ENCODE assay signal across 9 cellular contexts in genomic region chrX:47568656-47569295, GRCh38. TPM values are rescaled to one million over a fixed set of nuclear protein-coding genes. Genes with fewer than 3 reads are reported as not detected.
A peak's percentile ranks its signal among the peaks of the same experiment; 100 is the strongest.
DNase-seq lines count a peak whose midpoint lies in the region; ATAC-seq, FAIRE-seq and TF ChIP-seq lines count a peak whose summit lies in the region.
"Had no signal": no experiment of that assay in that cellular context is flagged by ENCODE, and none has a peak within 500 bp of the region (broad histone marks: within the 10 kb centered on the region; RNA-seq: fewer than 3 reads in every experiment).

No MANE protein-coding gene starts in this region.

- peaks cover 5% of the 10 kb centered on the region for H3K79me2 ChIP-seq in endothelial cell of umbilical vein (ENCODE audit: control insufficient read depth, insufficient read depth, low read length)

- TF ChIP-seq POLR2A in endothelial cell of umbilical vein (IDR thresholded peaks at IDR 0.05; ENCODE audit: low read depth, low read length), result no peak

- no peaks in the 10 kb centered on the region for H4K20me1 ChIP-seq in endothelial cell of umbilical vein (replicated peaks; ENCODE audit: control insufficient read depth, extremely low read depth, insufficient read depth, low read length)

- no peak overlapping the region for H3K4me3 ChIP-seq in endothelial cell of umbilical vein (replicated peaks in 1 of 3; ENCODE audit: insufficient read depth in 1 of 3, low read depth in 1 of 3, low read length in 3 of 3)

- no peaks in the 10 kb centered on the region for H3K9me3 ChIP-seq in endothelial cell of umbilical vein (replicated peaks; ENCODE audit: control insufficient read depth, insufficient read depth, low read length)

- intact Hi-C loops in endothelial cell of umbilical vein (cut with micrococcal nuclease), result no loop called here

- H2AFZ ChIP-seq in endothelial cell of umbilical vein (ENCODE audit: low read depth, low read length), result no peak overlapping the region

- H3K4me1 Mint-ChIP-seq in stimulated activated memory B cell treated with anti-CD40 and anti-IgM and Interleukin-4, amounts not matched to agents 10 μg/mL and 1 μg/mL and 100 μg/mL, for 72 hours, result peaks cover 41% of the 10 kb centered on the region

- H3K4me3 Mint-ChIP-seq in stimulated activated memory B cell treated with anti-CD40 and anti-IgM and Interleukin-4, amounts not matched to agents 10 μg/mL and 1 μg/mL and 100 μg/mL, for 72 hours, result no peak overlapping the region

- no peaks in the 10 kb centered on the region for H3K9me1 ChIP-seq in endothelial cell of umbilical vein (replicated peaks; ENCODE audit: control insufficient read depth, extremely low read depth, insufficient read depth, low read length)

- H3K36me3 Mint-ChIP-seq in stimulated activated memory B cell treated with anti-CD40 and anti-IgM and Interleukin-4, amounts not matched to agents 10 μg/mL and 1 μg/mL and 100 μg/mL, for 72 hours, result peaks cover 73% of the 10 kb centered on the region

- H3K36me3 ChIP-seq in endothelial cell of umbilical vein (ENCODE audit: control insufficient read depth in 2 of 2, extremely low read depth in 1 of 2, insufficient read depth in 2 of 2, low read length in 2 of 2), result peaks cover 0 to 6% of the 10 kb centered on the region in 2 experiments

- CTCF ChIA-PET in endothelial cell of umbilical vein (lab: Charles Lee), result interaction anchor here (1.7 to 2.0 kb wide), 2 partner anchors 11 to 12 kb away, joined by 4 read pairs; no protein-coding TSS in a partner anchor

- no peak overlapping the region for H3K9ac ChIP-seq in endothelial cell of umbilical vein (replicated peaks; ENCODE audit: extremely low read depth, insufficient read depth, low read length)

- H3K9me3 Mint-ChIP-seq in stimulated activated memory B cell treated with anti-CD40 and anti-IgM and Interleukin-4, amounts not matched to agents 10 μg/mL and 1 μg/mL and 100 μg/mL, for 72 hours, result no peaks in the 10 kb centered on the region

- peak; percentile 21 to 39 for TF ChIP-seq CTCF in endothelial cell of umbilical vein (IDR thresholded peaks at IDR 0.05; ENCODE audit: extremely low read depth in 1 of 2, insufficient read depth in 1 of 2, low read depth in 1 of 2, low read length in 2 of 2)

- peak; percentile 24 for FAIRE-seq in endothelial cell of umbilical vein (lab: Jason Lieb, UNC)

- H3K4me2 ChIP-seq in endothelial cell of umbilical vein (ENCODE audit: insufficient read depth, low read length), result no peak overlapping the region

- DNase-seq in NCI-H82 (lab: John Stamatoyannopoulos, UW) (peak; percentile 66), NCI-H82 treated with DMSO at 0.1 percent for 48 hours (lab: John Stamatoyannopoulos, UW; ENCODE audit: unreplicated experiment) (no peak), RPMI8226 (peak; percentile 55), endothelial cell of umbilical vein (ENCODE audit: low read depth, low spot score) (no peak)
- DNase-seq in stimulated activated CD4-positive, alpha-beta T cell treated with anti-CD3 and anti-CD28 coated beads, Interleukin-4, amount 100 ng/mL, for 1 hour, result peak; percentile 24

- no peak overlapping the region for H3K27ac ChIP-seq in endothelial cell of umbilical vein (ENCODE audit: insufficient read depth, low read depth, low read length)

- no TSS peak for BruUV-seq in endothelial cell of umbilical vein (replicated peaks; lab: Mats Ljungman, UMichigan)

- no peak for ATAC-seq in GM21786 (IDR thresholded peaks at IDR 0.05; ENCODE audit: unreplicated experiment)
- ATAC-seq in stimulated activated memory B cell treated with anti-CD40 and anti-IgM and Interleukin-4, amounts not matched to agents 10 μg/mL and 1 μg/mL and 100 μg/mL, for 72 hours, result no peak
- ATAC-seq in HG03135 (IDR thresholded peaks at IDR 0.05; ENCODE audit: unreplicated experiment), result no peak

- no peaks in the 10 kb centered on the region for H3K27me3 ChIP-seq in endothelial cell of umbilical vein (ENCODE audit: control insufficient read depth in 2 of 2, insufficient read depth in 2 of 2, low read length in 2 of 2)

- peaks cover 6% of the 10 kb centered on the region for H3K4me1 ChIP-seq in endothelial cell of umbilical vein (ENCODE audit: control insufficient read depth, extremely low read depth, insufficient read depth, low read length)

- dilution Hi-C loops in endothelial cell of umbilical vein (cut with MboI; ENCODE audit: extremely low pct_ligation_motif_present, low sequenced_read_pairs), result no loop called here

- POLR2A ChIA-PET in endothelial cell of umbilical vein (lab: Charles Lee), result no interaction called here

- H3K27me3 Mint-ChIP-seq in stimulated activated memory B cell treated with anti-CD40 and anti-IgM and Interleukin-4, amounts not matched to agents 10 μg/mL and 1 μg/mL and 100 μg/mL, for 72 hours, result peaks cover 22% of the 10 kb centered on the region

- no peak overlapping the region for H3K27ac Mint-ChIP-seq in stimulated activated memory B cell treated with anti-CD40 and anti-IgM and Interleukin-4, amounts not matched to agents 10 μg/mL and 1 μg/mL and 100 μg/mL, for 72 hours

TF ChIP-seq in endothelial cell of umbilical vein, 7 proteins besides CTCF, POLR2A, EP300 and RAD21:
- TF ChIP-seq MAX (IDR thresholded peaks at IDR 0.05; ENCODE audit: insufficient read depth, insufficient read length), result no peak
- TF ChIP-seq FOS (IDR thresholded peaks at IDR 0.05; ENCODE audit: borderline replicate concordance, insufficient read depth, low read length), result no peak
- no peak for TF ChIP-seq MYC (IDR thresholded peaks at IDR 0.05; ENCODE audit: low read depth, low read length)
- TF ChIP-seq EZH2 (IDR thresholded peaks at IDR 0.05; ENCODE audit: borderline replicate concordance, low read depth, low read length, severe bottlenecking), result no peak
- no peak for TF ChIP-seq POLR2AphosphoS5 (IDR thresholded peaks at IDR 0.05; ENCODE audit: insufficient read depth, low read depth, low read length)
- TF ChIP-seq JUN (IDR thresholded peaks at IDR 0.05; ENCODE audit: borderline replicate concordance, insufficient read depth, insufficient read length, low read depth), result no peak
- TF ChIP-seq GATA2 (IDR thresholded peaks at IDR 0.05; ENCODE audit: insufficient read depth, insufficient read length, low read depth, low read length), result no peak
TF ChIP-seq in endothelial cell of umbilical vein: peak in this region for 0.

RNA-seq across cellular contexts. Expression of gene ARAF, which starts 7.8 kb away (rescaled TPM):
- total RNA-seq in endothelial cell of umbilical vein, result 58.6 and 62.7 TPM in 2 replicates
- 69.5 and 77.2 TPM in 2 replicates for polyA plus RNA-seq in endothelial cell of umbilical vein
- polyA plus RNA-seq in endothelial cell of umbilical vein (2011; cell fraction: cytosol; rRNA removed), result 48.2 and 52.2 TPM in 2 replicates
- 152 and 156 TPM in 2 replicates for polyA plus RNA-seq in endothelial cell of umbilical vein (2011; cell fraction: nucleus; rRNA removed)
- polyA plus RNA-seq in endothelial cell of umbilical vein (2012), result 33.4 and 42.8 TPM in 2 replicates
- 65.5 and 67.1 TPM in 2 replicates for polyA minus RNA-seq in endothelial cell of umbilical vein
- polyA minus RNA-seq in endothelial cell of umbilical vein (2011; cell fraction: cytosol; rRNA and poly(A)+ RNA removed), result 42.3 TPM
- 53.1 and 70.5 TPM in 2 replicates for polyA minus RNA-seq in endothelial cell of umbilical vein (2011; cell fraction: nucleus; rRNA and poly(A)+ RNA removed)

RNA-seq across cellular contexts. Expression of gene TIMP1, which starts 13.5 kb away (rescaled TPM):
- 104 and 124 TPM in 2 replicates for total RNA-seq in endothelial cell of umbilical vein
- polyA plus RNA-seq in endothelial cell of umbilical vein, result 277 and 382 TPM in 2 replicates
- 197 and 232 TPM in 2 replicates for polyA plus RNA-seq in endothelial cell of umbilical vein (2011; cell fraction: cytosol; rRNA removed)
- polyA plus RNA-seq in endothelial cell of umbilical vein (2011; cell fraction: nucleus; rRNA removed), result 55.3 and 78.8 TPM in 2 replicates
- polyA plus RNA-seq in endothelial cell of umbilical vein (2012), result 219 and 355 TPM in 2 replicates
- 248 and 254 TPM in 2 replicates for polyA minus RNA-seq in endothelial cell of umbilical vein
- polyA minus RNA-seq in endothelial cell of umbilical vein (2011; cell fraction: cytosol; rRNA and poly(A)+ RNA removed), result 279 TPM
- 21.3 and 29.0 TPM in 2 replicates for polyA minus RNA-seq in endothelial cell of umbilical vein (2011; cell fraction: nucleus; rRNA and poly(A)+ RNA removed)

RNA-seq across cellular contexts. Expression of gene SYN1, which starts 50.9 kb away (rescaled TPM):
- not detected in 2 replicates for total RNA-seq in endothelial cell of umbilical vein
- not detected in 2 replicates for polyA plus RNA-seq in endothelial cell of umbilical vein
- 0.05 TPM in 1 of 2 replicates, not detected in the other for polyA plus RNA-seq in endothelial cell of umbilical vein (2011; cell fraction: cytosol; rRNA removed)
- not detected in 2 replicates for polyA plus RNA-seq in endothelial cell of umbilical vein (2011; cell fraction: nucleus; rRNA removed)
- polyA plus RNA-seq in endothelial cell of umbilical vein (2012), result 0.09 and 0.20 TPM in 2 replicates
- not detected in 2 replicates for polyA minus RNA-seq in endothelial cell of umbilical vein
- not detected for polyA minus RNA-seq in endothelial cell of umbilical vein (2011; cell fraction: cytosol; rRNA and poly(A)+ RNA removed)
- not detected in 2 replicates for polyA minus RNA-seq in endothelial cell of umbilical vein (2011; cell fraction: nucleus; rRNA and poly(A)+ RNA removed)
- total RNA-seq: Daoy had no signal

Comparison
In these comparisons a context has a peak if more than half of its experiments do, and no peak if none do; other contexts are left out.
1. DNase-seq: peak in NCI-H82 (single experiment), RPMI8226 (single experiment) and stimulated activated CD4-positive, alpha-beta T cell treated with anti-CD3 and anti-CD28 coated beads, Interleukin-4, amount 100 ng/mL, for 1 hour (single experiment); none in NCI-H82 treated with DMSO at 0.1 percent for 48 hours (single experiment) and endothelial cell of umbilical vein (single experiment).